In the genomic region with DNA sequence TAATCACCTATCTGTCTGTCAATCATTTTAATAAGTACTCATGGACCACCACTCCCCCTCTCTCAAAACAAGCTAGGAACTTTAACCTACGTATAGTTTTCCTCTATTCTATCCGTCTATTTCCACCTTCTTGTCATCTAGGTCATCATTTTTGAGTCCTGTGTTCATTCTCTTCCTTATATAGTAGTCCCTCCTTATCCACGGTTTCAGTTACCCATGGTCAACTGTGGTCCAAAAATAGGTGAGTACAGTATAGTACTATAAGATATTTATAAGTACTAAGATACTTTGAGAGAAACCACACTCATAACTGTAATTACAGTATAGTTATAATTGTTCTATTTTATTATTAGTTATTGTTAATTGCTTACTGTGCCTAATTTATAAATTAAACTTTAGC, we compare ENCODE assay signal across 3 cellular contexts.
TF ChIP-seq lines count a peak whose summit lies in the region.

No MANE protein-coding gene starts in this region.

TF ChIP-seq in HEK293T, 16 proteins besides CTCF, POLR2A, EP300 and RAD21:
- TF ChIP-seq, protein P1, sequence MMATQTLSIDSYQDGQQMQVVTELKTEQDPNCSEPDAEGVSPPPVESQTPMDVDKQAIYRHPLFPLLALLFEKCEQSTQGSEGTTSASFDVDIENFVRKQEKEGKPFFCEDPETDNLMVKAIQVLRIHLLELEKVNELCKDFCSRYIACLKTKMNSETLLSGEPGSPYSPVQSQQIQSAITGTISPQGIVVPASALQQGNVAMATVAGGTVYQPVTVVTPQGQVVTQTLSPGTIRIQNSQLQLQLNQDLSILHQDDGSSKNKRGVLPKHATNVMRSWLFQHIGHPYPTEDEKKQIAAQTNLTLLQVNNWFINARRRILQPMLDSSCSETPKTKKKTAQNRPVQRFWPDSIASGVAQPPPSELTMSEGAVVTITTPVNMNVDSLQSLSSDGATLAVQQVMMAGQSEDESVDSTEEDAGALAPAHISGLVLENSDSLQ (IDR thresholded peaks at IDR 0.05) = peak; percentile 72; the same call in 1 of the 2 replicates
- TF ChIP-seq HDGF (IDR thresholded peaks at IDR 0.05; ENCODE audit: borderline replicate concordance) = no peak

TF ChIP-seq in K562, 482 proteins besides CTCF, POLR2A, EP300 and RAD21:
- TF ChIP-seq GATA2 (CRISPR knock-in tag; IDR thresholded peaks at IDR 0.05) (no peak), SIN3A (IDR thresholded peaks at IDR 0.05; ENCODE audit: borderline replicate concordance in 2 of 2, control insufficient read depth in 1 of 2, low read depth in 2 of 2, low read length in 2 of 2) (no peak)
- TF ChIP-seq, protein P1 (IDR thresholded peaks at IDR 0.05) = 0 out of 2 replicates have a peak, but pooled peaks have one; percentile 16
- TF ChIP-seq, protein P2, sequence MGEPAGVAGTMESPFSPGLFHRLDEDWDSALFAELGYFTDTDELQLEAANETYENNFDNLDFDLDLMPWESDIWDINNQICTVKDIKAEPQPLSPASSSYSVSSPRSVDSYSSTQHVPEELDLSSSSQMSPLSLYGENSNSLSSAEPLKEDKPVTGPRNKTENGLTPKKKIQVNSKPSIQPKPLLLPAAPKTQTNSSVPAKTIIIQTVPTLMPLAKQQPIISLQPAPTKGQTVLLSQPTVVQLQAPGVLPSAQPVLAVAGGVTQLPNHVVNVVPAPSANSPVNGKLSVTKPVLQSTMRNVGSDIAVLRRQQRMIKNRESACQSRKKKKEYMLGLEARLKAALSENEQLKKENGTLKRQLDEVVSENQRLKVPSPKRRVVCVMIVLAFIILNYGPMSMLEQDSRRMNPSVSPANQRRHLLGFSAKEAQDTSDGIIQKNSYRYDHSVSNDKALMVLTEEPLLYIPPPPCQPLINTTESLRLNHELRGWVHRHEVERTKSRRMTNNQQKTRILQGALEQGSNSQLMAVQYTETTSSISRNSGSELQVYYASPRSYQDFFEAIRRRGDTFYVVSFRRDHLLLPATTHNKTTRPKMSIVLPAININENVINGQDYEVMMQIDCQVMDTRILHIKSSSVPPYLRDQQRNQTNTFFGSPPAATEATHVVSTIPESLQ (CRISPR knock-in tag; IDR thresholded peaks at IDR 0.05) = no peak
- TF ChIP-seq, protein P3, sequence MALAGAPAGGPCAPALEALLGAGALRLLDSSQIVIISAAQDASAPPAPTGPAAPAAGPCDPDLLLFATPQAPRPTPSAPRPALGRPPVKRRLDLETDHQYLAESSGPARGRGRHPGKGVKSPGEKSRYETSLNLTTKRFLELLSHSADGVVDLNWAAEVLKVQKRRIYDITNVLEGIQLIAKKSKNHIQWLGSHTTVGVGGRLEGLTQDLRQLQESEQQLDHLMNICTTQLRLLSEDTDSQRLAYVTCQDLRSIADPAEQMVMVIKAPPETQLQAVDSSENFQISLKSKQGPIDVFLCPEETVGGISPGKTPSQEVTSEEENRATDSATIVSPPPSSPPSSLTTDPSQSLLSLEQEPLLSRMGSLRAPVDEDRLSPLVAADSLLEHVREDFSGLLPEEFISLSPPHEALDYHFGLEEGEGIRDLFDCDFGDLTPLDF (CRISPR knock-in tag; IDR thresholded peaks at IDR 0.05) = no peak

TF ChIP-seq in SK-N-SH treated with all-trans-retinoic acid at 6 μM for 48 hours, 23 proteins besides CTCF, POLR2A, EP300 and RAD21:
- TF ChIP-seq, protein P4, sequence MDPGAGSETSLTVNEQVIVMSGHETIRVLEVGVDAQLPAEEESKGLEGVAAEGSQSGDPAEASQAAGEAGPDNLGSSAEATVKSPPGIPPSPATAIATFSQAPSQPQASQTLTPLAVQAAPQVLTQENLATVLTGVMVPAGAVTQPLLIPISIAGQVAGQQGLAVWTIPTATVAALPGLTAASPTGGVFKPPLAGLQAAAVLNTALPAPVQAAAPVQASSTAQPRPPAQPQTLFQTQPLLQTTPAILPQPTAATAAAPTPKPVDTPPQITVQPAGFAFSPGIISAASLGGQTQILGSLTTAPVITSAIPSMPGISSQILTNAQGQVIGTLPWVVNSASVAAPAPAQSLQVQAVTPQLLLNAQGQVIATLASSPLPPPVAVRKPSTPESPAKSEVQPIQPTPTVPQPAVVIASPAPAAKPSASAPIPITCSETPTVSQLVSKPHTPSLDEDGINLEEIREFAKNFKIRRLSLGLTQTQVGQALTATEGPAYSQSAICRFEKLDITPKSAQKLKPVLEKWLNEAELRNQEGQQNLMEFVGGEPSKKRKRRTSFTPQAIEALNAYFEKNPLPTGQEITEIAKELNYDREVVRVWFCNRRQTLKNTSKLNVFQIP (CRISPR knock-in tag; IDR thresholded peaks at IDR 0.05; ENCODE audit: borderline replicate concordance, low read depth) = no peak
- TF ChIP-seq, protein P5, sequence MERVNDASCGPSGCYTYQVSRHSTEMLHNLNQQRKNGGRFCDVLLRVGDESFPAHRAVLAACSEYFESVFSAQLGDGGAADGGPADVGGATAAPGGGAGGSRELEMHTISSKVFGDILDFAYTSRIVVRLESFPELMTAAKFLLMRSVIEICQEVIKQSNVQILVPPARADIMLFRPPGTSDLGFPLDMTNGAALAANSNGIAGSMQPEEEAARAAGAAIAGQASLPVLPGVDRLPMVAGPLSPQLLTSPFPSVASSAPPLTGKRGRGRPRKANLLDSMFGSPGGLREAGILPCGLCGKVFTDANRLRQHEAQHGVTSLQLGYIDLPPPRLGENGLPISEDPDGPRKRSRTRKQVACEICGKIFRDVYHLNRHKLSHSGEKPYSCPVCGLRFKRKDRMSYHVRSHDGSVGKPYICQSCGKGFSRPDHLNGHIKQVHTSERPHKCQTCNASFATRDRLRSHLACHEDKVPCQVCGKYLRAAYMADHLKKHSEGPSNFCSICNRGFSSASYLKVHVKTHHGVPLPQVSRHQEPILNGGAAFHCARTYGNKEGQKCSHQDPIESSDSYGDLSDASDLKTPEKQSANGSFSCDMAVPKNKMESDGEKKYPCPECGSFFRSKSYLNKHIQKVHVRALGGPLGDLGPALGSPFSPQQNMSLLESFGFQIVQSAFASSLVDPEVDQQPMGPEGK (CRISPR knock-in tag; IDR thresholded peaks at IDR 0.05; ENCODE audit: borderline replicate concordance) = no peak
- no peak for TF ChIP-seq TCF4 (CRISPR knock-in tag; IDR thresholded peaks at IDR 0.05; ENCODE audit: borderline replicate concordance)
- TF ChIP-seq, protein P6, sequence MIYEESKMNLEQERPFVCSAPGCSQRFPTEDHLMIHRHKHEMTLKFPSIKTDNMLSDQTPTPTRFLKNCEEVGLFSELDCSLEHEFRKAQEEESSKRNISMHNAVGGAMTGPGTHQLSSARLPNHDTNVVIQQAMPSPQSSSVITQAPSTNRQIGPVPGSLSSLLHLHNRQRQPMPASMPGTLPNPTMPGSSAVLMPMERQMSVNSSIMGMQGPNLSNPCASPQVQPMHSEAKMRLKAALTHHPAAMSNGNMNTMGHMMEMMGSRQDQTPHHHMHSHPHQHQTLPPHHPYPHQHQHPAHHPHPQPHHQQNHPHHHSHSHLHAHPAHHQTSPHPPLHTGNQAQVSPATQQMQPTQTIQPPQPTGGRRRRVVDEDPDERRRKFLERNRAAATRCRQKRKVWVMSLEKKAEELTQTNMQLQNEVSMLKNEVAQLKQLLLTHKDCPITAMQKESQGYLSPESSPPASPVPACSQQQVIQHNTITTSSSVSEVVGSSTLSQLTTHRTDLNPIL (CRISPR knock-in tag; IDR thresholded peaks at IDR 0.05; ENCODE audit: low read depth) = no peak
- TF ChIP-seq OSR1 (CRISPR knock-in tag; IDR thresholded peaks at IDR 0.05) = no peak
- no peak for TF ChIP-seq ZFP3 (CRISPR knock-in tag; IDR thresholded peaks at IDR 0.05)
- TF ChIP-seq ARNTL (CRISPR knock-in tag; IDR thresholded peaks at IDR 0.05; ENCODE audit: borderline replicate concordance, low read depth) = no peak
- TF ChIP-seq PPARA (CRISPR knock-in tag; IDR thresholded peaks at IDR 0.05; ENCODE audit: borderline replicate concordance) = no peak
- no peak for TF ChIP-seq ESRRG (CRISPR knock-in tag; IDR thresholded peaks at IDR 0.05)
- TF ChIP-seq BACH2 (CRISPR knock-in tag; IDR thresholded peaks at IDR 0.05; ENCODE audit: borderline replicate concordance) = no peak
- TF ChIP-seq ZNF8 (CRISPR knock-in tag; IDR thresholded peaks at IDR 0.05) = no peak
- TF ChIP-seq CSDC2 (CRISPR knock-in tag; IDR thresholded peaks at IDR 0.05) = no peak
- TF ChIP-seq, protein P7, sequence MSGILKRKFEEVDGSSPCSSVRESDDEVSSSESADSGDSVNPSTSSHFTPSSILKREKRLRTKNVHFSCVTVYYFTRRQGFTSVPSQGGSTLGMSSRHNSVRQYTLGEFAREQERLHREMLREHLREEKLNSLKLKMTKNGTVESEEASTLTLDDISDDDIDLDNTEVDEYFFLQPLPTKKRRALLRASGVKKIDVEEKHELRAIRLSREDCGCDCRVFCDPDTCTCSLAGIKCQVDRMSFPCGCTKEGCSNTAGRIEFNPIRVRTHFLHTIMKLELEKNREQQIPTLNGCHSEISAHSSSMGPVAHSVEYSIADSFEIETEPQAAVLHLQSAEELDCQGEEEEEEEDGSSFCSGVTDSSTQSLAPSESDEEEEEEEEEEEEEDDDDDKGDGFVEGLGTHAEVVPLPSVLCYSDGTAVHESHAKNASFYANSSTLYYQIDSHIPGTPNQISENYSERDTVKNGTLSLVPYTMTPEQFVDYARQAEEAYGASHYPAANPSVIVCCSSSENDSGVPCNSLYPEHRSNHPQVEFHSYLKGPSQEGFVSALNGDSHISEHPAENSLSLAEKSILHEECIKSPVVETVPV (CRISPR knock-in tag; IDR thresholded peaks at IDR 0.05) = no peak
- TF ChIP-seq ISL1 (CRISPR knock-in tag; IDR thresholded peaks at IDR 0.05) = no peak
- no peak for TF ChIP-seq ZFP30 (CRISPR knock-in tag; IDR thresholded peaks at IDR 0.05)
- TF ChIP-seq, protein P8, sequence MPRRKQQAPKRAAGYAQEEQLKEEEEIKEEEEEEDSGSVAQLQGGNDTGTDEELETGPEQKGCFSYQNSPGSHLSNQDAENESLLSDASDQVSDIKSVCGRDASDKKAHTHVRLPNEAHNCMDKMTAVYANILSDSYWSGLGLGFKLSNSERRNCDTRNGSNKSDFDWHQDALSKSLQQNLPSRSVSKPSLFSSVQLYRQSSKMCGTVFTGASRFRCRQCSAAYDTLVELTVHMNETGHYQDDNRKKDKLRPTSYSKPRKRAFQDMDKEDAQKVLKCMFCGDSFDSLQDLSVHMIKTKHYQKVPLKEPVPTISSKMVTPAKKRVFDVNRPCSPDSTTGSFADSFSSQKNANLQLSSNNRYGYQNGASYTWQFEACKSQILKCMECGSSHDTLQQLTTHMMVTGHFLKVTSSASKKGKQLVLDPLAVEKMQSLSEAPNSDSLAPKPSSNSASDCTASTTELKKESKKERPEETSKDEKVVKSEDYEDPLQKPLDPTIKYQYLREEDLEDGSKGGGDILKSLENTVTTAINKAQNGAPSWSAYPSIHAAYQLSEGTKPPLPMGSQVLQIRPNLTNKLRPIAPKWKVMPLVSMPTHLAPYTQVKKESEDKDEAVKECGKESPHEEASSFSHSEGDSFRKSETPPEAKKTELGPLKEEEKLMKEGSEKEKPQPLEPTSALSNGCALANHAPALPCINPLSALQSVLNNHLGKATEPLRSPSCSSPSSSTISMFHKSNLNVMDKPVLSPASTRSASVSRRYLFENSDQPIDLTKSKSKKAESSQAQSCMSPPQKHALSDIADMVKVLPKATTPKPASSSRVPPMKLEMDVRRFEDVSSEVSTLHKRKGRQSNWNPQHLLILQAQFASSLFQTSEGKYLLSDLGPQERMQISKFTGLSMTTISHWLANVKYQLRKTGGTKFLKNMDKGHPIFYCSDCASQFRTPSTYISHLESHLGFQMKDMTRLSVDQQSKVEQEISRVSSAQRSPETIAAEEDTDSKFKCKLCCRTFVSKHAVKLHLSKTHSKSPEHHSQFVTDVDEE (CRISPR knock-in tag; IDR thresholded peaks at IDR 0.05) = no peak
- TF ChIP-seq ZC3H10 (CRISPR knock-in tag; IDR thresholded peaks at IDR 0.05) = no peak
